In the genomic region with DNA sequence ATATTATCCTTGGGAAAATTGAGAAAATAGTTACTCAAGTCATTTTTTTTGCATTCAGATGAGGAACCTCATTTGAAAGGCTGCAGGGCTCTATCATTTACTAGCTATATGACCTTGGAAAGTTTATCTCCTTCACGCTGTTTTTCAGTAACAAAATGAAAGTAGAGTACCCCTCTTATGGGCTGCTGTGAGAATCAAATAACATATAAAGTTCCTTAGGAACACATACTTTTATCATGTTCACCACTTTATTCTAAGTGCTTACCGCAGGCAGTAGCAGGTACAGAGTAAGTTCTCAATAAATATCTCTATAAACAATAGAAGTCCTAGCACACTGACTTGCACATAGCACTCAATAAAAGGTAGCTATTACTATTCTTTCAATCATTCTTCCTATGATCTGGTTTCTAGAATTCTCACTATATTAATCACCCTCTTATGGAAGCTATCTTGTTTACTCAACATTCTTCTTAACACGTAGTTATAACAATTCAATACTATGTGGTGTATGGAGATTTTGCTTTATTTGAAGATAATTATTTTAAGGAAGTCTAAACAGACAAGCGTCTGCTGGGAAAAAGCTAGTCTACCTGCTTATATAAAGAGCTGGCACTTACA, we compare ENCODE assay signal across 13 cellular contexts. TPM values are rescaled to one million over a fixed set of nuclear protein-coding genes. Genes with fewer than 3 reads are reported as not detected.
DNase-seq lines count a peak whose midpoint lies in the region; ATAC-seq and TF ChIP-seq lines count a peak whose summit lies in the region.
"Had no signal": no experiment of that assay in that cellular context is flagged by ENCODE, and none has a peak within 500 bp of the region (broad histone marks: within the 10 kb centered on the region; RNA-seq: fewer than 3 reads in every experiment).

No MANE protein-coding gene starts in this region.

- peak overlapping the region; percentile 84 for H3K4me3 ChIP-seq in cardiac muscle cell
- H3K4me3 ChIP-seq in Peyer's patch: peak overlapping the region in 1 of 4 donors; percentile 8

- H3K9me3 ChIP-seq in cardiac muscle cell (ENCODE audit: low read depth) (no peaks in the 10 kb centered on the region), Peyer's patch (no peaks in the 10 kb centered on the region)
- H3K9me3 ChIP-seq: uterus had no signal

- H3K4me1 ChIP-seq in cardiac muscle cell (ENCODE audit: low read depth): peaks cover 16% of the 10 kb centered on the region
- H3K4me1 ChIP-seq in Peyer's patch: peaks cover 0 to 28% (median 6%) of the 10 kb centered on the region in 4 donors

- H3K36me3 Mint-ChIP-seq in activated CD8-positive, alpha-beta T cell treated with anti-CD3 and anti-CD28 coated beads for 36 hours (ENCODE audit: low read depth): peaks cover 26% of the 10 kb centered on the region
- H3K36me3 Mint-ChIP-seq in type B pancreatic cell: peaks cover 10% of the 10 kb centered on the region

- peak overlapping the region; percentile 98 for H3K27ac ChIP-seq in cardiac muscle cell
- H3K27ac ChIP-seq in Peyer's patch: no peak overlapping the region

- TF ChIP-seq POLR2A in Peyer's patch (IDR thresholded peaks at IDR 0.05): no peak

- no peak for TF ChIP-seq CTCF in cardiac muscle cell (IDR thresholded peaks at IDR 0.05; ENCODE audit: low read depth, low read length)
- no peak for TF ChIP-seq CTCF in activated CD8-positive, alpha-beta T cell treated with anti-CD3 and anti-CD28 coated beads for 36 hours (IDR thresholded peaks at IDR 0.05)
- TF ChIP-seq CTCF in type B pancreatic cell (conservative IDR thresholded peaks at IDR 0.05): no peak
- no peak for TF ChIP-seq CTCF in Peyer's patch (IDR thresholded peaks at IDR 0.05)

- H3K36me3 ChIP-seq in cardiac muscle cell: no peaks in the 10 kb centered on the region
- H3K36me3 ChIP-seq in Peyer's patch: no peaks in the 10 kb centered on the region
- H3K36me3 ChIP-seq: uterus had no signal

- DNase-seq in cardiac muscle cell (ENCODE audit: low read depth in 1 of 2, low spot score in 1 of 2) (no peak), Right ventricle myocardium superior (no peak), kidney glomerular epithelial cell (lab: John Stamatoyannopoulos, UW) (peak; percentile 24), type B pancreatic cell (ENCODE audit: extremely low spot score, unreplicated experiment) (no peak), GF-D8 (lab: John Stamatoyannopoulos, UW) (no peak), Peyer's patch (no peak)
- no peak for DNase-seq in activated CD8-positive, alpha-beta T cell treated with anti-CD3 and anti-CD28 coated beads for 36 hours
- DNase-seq in stimulated activated CD4-positive, alpha-beta T cell treated with anti-CD3 and anti-CD28 coated beads, Interleukin-2, amount 100 ng/mL, for 48 hours: no peak
- DNase-seq: KG1, NCI-H748 treated with DMSO at 0.1 percent for 48 hours, uterus had no signal

- H3K9me3 Mint-ChIP-seq in activated CD8-positive, alpha-beta T cell treated with anti-CD3 and anti-CD28 coated beads for 36 hours: no peaks in the 10 kb centered on the region
- no peaks in the 10 kb centered on the region for H3K9me3 Mint-ChIP-seq in type B pancreatic cell
- H3K9me3 Mint-ChIP-seq: CD14-positive monocyte; dendritic cell treated with granulocyte-macrophage colony-stimulating factor and Interleukin-4, amounts not matched to agents 40 ng/mL and 50 ng/mL, for 4 days had no signal

- peak overlapping the region; percentile 97 for H3K4me3 Mint-ChIP-seq in activated CD8-positive, alpha-beta T cell treated with anti-CD3 and anti-CD28 coated beads for 36 hours
- H3K4me3 Mint-ChIP-seq in type B pancreatic cell: peak overlapping the region; percentile 99
- H3K4me3 Mint-ChIP-seq: dendritic cell treated with granulocyte-macrophage colony-stimulating factor and Interleukin-4, amounts not matched to agents 40 ng/mL and 50 ng/mL, for 4 days had no signal

- POLR2A ChIA-PET in activated CD8-positive, alpha-beta T cell treated with anti-CD3 and anti-CD28 coated beads for 36 hours (lab: Charles Lee): no interaction called here

- peaks cover 28% of the 10 kb centered on the region for H3K4me1 Mint-ChIP-seq in activated CD8-positive, alpha-beta T cell treated with anti-CD3 and anti-CD28 coated beads for 36 hours (ENCODE audit: low read depth)
- peaks cover 16% of the 10 kb centered on the region for H3K4me1 Mint-ChIP-seq in type B pancreatic cell (ENCODE audit: unreplicated experiment)

- no peaks in the 10 kb centered on the region for H3K27me3 Mint-ChIP-seq in activated CD8-positive, alpha-beta T cell treated with anti-CD3 and anti-CD28 coated beads for 36 hours
- no peaks in the 10 kb centered on the region for H3K27me3 Mint-ChIP-seq in type B pancreatic cell

- intact Hi-C loops in Right ventricle myocardium superior (cut with DNase I): loop anchor here (10.0 kb wide), 1 partner anchor 114 kb away; no protein-coding TSS in a partner anchor
- intact Hi-C loops in activated CD8-positive, alpha-beta T cell treated with anti-CD3 and anti-CD28 coated beads for 36 hours (cut with micrococcal nuclease): no loop called here

- CTCF ChIA-PET in activated CD8-positive, alpha-beta T cell treated with anti-CD3 and anti-CD28 coated beads for 36 hours (lab: Charles Lee): interaction anchor here (0.8 to 1.6 kb wide), 4 partner anchors 12 to 138 kb away, joined by 4 to 7 read pairs (median 4); no protein-coding TSS in a partner anchor

- H3K27me3 ChIP-seq in cardiac muscle cell: no peaks in the 10 kb centered on the region
- H3K27me3 ChIP-seq in Peyer's patch: no peaks in the 10 kb centered on the region
- H3K27me3 ChIP-seq: uterus had no signal

- H3K27ac Mint-ChIP-seq in activated CD8-positive, alpha-beta T cell treated with anti-CD3 and anti-CD28 coated beads for 36 hours: peak overlapping the region; percentile 99
- H3K27ac Mint-ChIP-seq in type B pancreatic cell: peak overlapping the region; percentile 100

- ATAC-seq in Right ventricle myocardium superior (ENCODE audit: poor library complexity): no peak
- ATAC-seq in activated CD8-positive, alpha-beta T cell treated with anti-CD3 and anti-CD28 coated beads for 36 hours: no peak

RNA-seq across cellular contexts. Expression of a gene that starts 1.9 kb away (rescaled TPM):
- 10.5 and 21.7 TPM in 2 replicates for total RNA-seq in cardiac muscle cell
- polyA plus RNA-seq in cardiac muscle cell: 16.7 TPM in 2 replicates
- 8.9 TPM for total RNA-seq in Right ventricle myocardium superior
- 1 to 10 TPM; 6.4 to 6.6 TPM for total RNA-seq in activated CD8-positive, alpha-beta T cell treated with anti-CD3 and anti-CD28 coated beads for 36 hours
- total RNA-seq in type B pancreatic cell (ENCODE audit: low replicate concordance): 11.8 and 15.5 TPM in 2 replicates
- total RNA-seq in Peyer's patch: 10 to 100 TPM in 3 of 4 donors, 1 to 10 TPM in 1; 5.9 to 15.4 (median 12.1) TPM

RNA-seq across cellular contexts. Expression of a gene that starts 2.1 kb away (rescaled TPM):
- total RNA-seq in cardiac muscle cell: 20.6 and 43.5 TPM in 2 replicates
- polyA plus RNA-seq in cardiac muscle cell: 35.2 and 48.0 TPM in 2 replicates
- 20.5 TPM for total RNA-seq in Right ventricle myocardium superior
- total RNA-seq in activated CD8-positive, alpha-beta T cell treated with anti-CD3 and anti-CD28 coated beads for 36 hours: 10 to 100 TPM; 51.4 to 52.6 TPM
- 32.6 and 53.8 TPM in 2 replicates for total RNA-seq in type B pancreatic cell (ENCODE audit: low replicate concordance)
- 10 to 100 TPM; 12.4 to 25.6 (median 19.3) TPM for total RNA-seq in Peyer's patch

RNA-seq across cellular contexts. Expression of a gene that starts 40.9 kb away (rescaled TPM):
- 58.9 and 62.8 TPM in 2 replicates for total RNA-seq in cardiac muscle cell
- polyA plus RNA-seq in cardiac muscle cell: 92.9 and 108 TPM in 2 replicates
- 165 TPM for total RNA-seq in Right ventricle myocardium superior
- 10 to 100 TPM; 61.7 to 64.8 TPM for total RNA-seq in activated CD8-positive, alpha-beta T cell treated with anti-CD3 and anti-CD28 coated beads for 36 hours
- total RNA-seq in type B pancreatic cell (ENCODE audit: low replicate concordance): 84.9 and 166 TPM in 2 replicates
- 100 to 1,000 TPM in 1 of 4 donors, 10 to 100 TPM in 3; 24.5 to 150 (median 50.8) TPM for total RNA-seq in Peyer's patch
